6 cellular contexts compared by ENCODE assay signal in the genomic region with DNA sequence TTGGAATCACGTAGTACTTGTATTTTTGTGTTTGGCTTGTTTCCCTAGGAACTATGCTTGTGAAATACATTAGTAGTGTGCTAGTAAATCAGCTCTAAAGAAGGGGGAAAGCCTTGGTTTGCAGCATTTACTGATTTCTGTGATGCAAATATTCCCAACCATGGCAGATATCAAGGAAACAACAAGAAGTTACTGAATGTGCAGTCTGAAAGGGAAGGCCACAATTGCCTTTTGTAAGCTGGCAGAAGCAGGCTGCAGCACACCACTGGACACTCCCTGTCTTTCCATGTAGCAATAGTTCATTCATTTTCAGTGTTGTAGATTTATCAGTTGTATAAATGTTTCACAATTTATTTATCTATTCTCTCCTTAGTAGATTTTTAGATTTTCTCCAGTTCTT.
DNase-seq lines count a peak whose midpoint lies in the region.
"Not testable (repeated sequence)": the region's sequence is repeated elsewhere in the genome, so short reads cannot be mapped to it uniquely, and the experiment has no call there.

No MANE protein-coding gene starts in this region.

- not testable (repeated sequence) for H3K27me3 ChIP-seq in layer of hippocampus (ENCODE audit: control insufficient read depth, insufficient read depth, low read length)

- H3K27ac ChIP-seq in caudate nucleus (ENCODE audit: low read depth, low read length) (peak overlapping the region; percentile 72), layer of hippocampus (ENCODE audit: low read depth, low read length) (peak overlapping the region; percentile 82)

- DNase-seq in Ammon's horn (ENCODE audit: low spot score) (peak; percentile 84), caudate nucleus (lab: John Stamatoyannopoulos, UW) (peak in 18 of 61 donors; percentile 3 to 48 (median 22)), globus pallidus (ENCODE audit: low spot score) (peak; percentile 88), pons (ENCODE audit: low spot score) (peak; percentile 92), superior temporal gyrus (ENCODE audit: extremely low spot score) (peak; percentile 82)
